Comparison of ENCODE assay signal across 8 cellular contexts in genomic region chr18:54828290-54828871, GRCh38. TPM values are rescaled to one million over a fixed set of nuclear protein-coding genes. Genes with fewer than 3 reads are reported as not detected.
A peak's percentile ranks its signal among the peaks of the same experiment; 100 is the strongest.
DNase-seq lines count a peak whose midpoint lies in the region; ATAC-seq and TF ChIP-seq lines count a peak whose summit lies in the region.

Gene RAB27B, plus strand, starts transcription at chr18:54828477. Its CDS starts 49,109 bp downstream, at chr18:54877586.

- no peaks in the 10 kb centered on the region for H3K36me3 ChIP-seq in ascending aorta
- no peaks in the 10 kb centered on the region for H3K36me3 ChIP-seq in uterus

- TF ChIP-seq POLR2A in uterus (IDR thresholded peaks at IDR 0.05): peak in 1 of 2 donors; percentile 21

- H3K27me3 ChIP-seq in ascending aorta (no peaks in the 10 kb centered on the region), uterus (no peaks in the 10 kb centered on the region)

- no peak within 1 kb of the TSS for H3K27ac ChIP-seq in ascending aorta
- H3K27ac ChIP-seq in uterus: no peak within 1 kb of the TSS

- peaks cover 12% of the 10 kb centered on the region for H3K36me3 Mint-ChIP-seq in T-helper 2 cell treated with Interferon-gamma antibody and Interleukin-4, amounts not matched to agents 5 μg/mL and 100 μg/mL, for 36 hours (ENCODE audit: low read depth)

- DNase-seq in DMS79 (lab: John Stamatoyannopoulos, UW) (peak; percentile 51), LHCN-M2 (ENCODE audit: low read depth) (peak; percentile 85), ascending aorta (ENCODE audit: low spot score in 2 of 2) (peak; percentile 12 to 69), hypothalamus (lab: John Stamatoyannopoulos, UW) (peak in 37 of 51 donors; percentile 2 to 75 (median 17)), retina (peak; percentile 85), uterus (peak; percentile 31 to 39)
- DNase-seq in T-helper 2 cell treated with Interferon-gamma antibody and Interleukin-4, amounts not matched to agents 5 μg/mL and 100 μg/mL, for 36 hours (ENCODE audit: low spot score): peak; percentile 75

- intact Hi-C loops in ascending aorta (cut with DNase I) (no loop called here), uterus (cut with DNase I; ENCODE audit: low total_unique reads) (no loop called here)

- H3K9me3 Mint-ChIP-seq in T-helper 2 cell treated with Interferon-gamma antibody and Interleukin-4, amounts not matched to agents 5 μg/mL and 100 μg/mL, for 36 hours: peaks cover 11% of the 10 kb centered on the region

- H3K4me1 ChIP-seq in ascending aorta: no peaks in the 10 kb centered on the region
- H3K4me1 ChIP-seq in uterus: no peaks in the 10 kb centered on the region

- H3K27ac Mint-ChIP-seq in T-helper 2 cell treated with Interferon-gamma antibody and Interleukin-4, amounts not matched to agents 5 μg/mL and 100 μg/mL, for 36 hours: peak within 1 kb of the TSS; percentile 62

- peak within 1 kb of the TSS; percentile 85 for H3K4me3 Mint-ChIP-seq in T-helper 2 cell treated with Interferon-gamma antibody and Interleukin-4, amounts not matched to agents 5 μg/mL and 100 μg/mL, for 36 hours

- TF ChIP-seq CTCF in ascending aorta (IDR thresholded peaks at IDR 0.05) (no peak), uterus (IDR thresholded peaks at IDR 0.05) (no peak)

- H3K4me3 ChIP-seq in ascending aorta: peak within 1 kb of the TSS; percentile 50 to 58
- peak within 1 kb of the TSS; percentile 24 to 41 for H3K4me3 ChIP-seq in uterus

- no peaks in the 10 kb centered on the region for H3K9me3 ChIP-seq in ascending aorta
- H3K9me3 ChIP-seq in uterus: no peaks in the 10 kb centered on the region

- no peak for ATAC-seq in GM21526 (IDR thresholded peaks at IDR 0.05; ENCODE audit: low FRiP score, unreplicated experiment)

- H3K4me1 Mint-ChIP-seq in T-helper 2 cell treated with Interferon-gamma antibody and Interleukin-4, amounts not matched to agents 5 μg/mL and 100 μg/mL, for 36 hours (ENCODE audit: low read depth): peaks cover 15% of the 10 kb centered on the region

- H3K27me3 Mint-ChIP-seq in T-helper 2 cell treated with Interferon-gamma antibody and Interleukin-4, amounts not matched to agents 5 μg/mL and 100 μg/mL, for 36 hours (ENCODE audit: low read depth): peaks cover 29% of the 10 kb centered on the region

RNA-seq across cellular contexts. Expression of gene RAB27B, which starts in this region (rescaled TPM):
- total RNA-seq in LHCN-M2 (2014; rRNA removed) (30.9 and 41.2 TPM in 2 replicates), ascending aorta (0.11 TPM), uterus (10 to 100 TPM in 1 of 4 donors, 1 to 10 TPM in 2, under 1 TPM in 1; under 0.01 to 51.2 (median 3.3) TPM)
- polyA plus RNA-seq in LHCN-M2 (2012): 0.98 TPM

Comparison
In these comparisons a context has a peak if more than half of its experiments do, and no peak if none do; other contexts are left out.
1. Peak in DNase-seq and H3K4me3 ChIP-seq in ascending aorta; RNA of the gene not detected or under 1 TPM.
2. DNase-seq: peak in every context shown above with its lines; median percentile 85 in LHCN-M2; 85 in retina; 75 in T-helper 2 cell treated with Interferon-gamma antibody and Interleukin-4, amounts not matched to agents 5 μg/mL and 100 μg/mL, for 36 hours; 51 in DMS79; 40 in ascending aorta; 35 in uterus; 17 in hypothalamus.